Comparison of ENCODE assay signal across 2 cellular contexts in the genomic region with DNA sequence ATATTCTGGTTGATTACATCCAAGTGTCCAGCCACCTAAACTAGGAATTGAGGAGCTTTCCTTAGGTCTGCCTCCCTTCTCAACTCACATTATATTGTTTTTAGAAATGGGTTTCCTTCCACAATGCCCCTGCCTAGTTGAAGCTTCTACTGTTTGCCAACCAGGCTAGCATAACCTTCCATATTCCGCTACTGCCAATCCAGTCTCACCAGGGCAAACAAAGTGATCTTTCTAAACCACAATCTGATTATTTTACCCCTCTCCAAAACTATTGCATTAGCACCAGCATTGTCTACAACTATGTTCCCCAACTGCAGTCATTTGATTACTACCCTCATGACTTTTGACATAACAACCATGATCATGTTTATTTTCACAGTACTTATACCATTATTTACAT.
TF ChIP-seq lines count a peak whose summit lies in the region.

No MANE protein-coding gene starts in this region.

TF ChIP-seq in HepG2, 621 proteins besides CTCF, POLR2A, EP300 and RAD21 (continued from another document):
- TF ChIP-seq, protein P1, sequence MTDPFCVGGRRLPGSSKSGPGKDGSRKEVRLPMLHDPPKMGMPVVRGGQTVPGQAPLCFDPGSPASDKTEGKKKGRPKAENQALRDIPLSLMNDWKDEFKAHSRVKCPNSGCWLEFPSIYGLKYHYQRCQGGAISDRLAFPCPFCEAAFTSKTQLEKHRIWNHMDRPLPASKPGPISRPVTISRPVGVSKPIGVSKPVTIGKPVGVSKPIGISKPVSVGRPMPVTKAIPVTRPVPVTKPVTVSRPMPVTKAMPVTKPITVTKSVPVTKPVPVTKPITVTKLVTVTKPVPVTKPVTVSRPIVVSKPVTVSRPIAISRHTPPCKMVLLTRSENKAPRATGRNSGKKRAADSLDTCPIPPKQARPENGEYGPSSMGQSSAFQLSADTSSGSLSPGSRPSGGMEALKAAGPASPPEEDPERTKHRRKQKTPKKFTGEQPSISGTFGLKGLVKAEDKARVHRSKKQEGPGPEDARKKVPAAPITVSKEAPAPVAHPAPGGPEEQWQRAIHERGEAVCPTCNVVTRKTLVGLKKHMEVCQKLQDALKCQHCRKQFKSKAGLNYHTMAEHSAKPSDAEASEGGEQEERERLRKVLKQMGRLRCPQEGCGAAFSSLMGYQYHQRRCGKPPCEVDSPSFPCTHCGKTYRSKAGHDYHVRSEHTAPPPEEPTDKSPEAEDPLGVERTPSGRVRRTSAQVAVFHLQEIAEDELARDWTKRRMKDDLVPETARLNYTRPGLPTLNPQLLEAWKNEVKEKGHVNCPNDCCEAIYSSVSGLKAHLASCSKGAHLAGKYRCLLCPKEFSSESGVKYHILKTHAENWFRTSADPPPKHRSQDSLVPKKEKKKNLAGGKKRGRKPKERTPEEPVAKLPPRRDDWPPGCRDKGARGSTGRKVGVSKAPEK (CRISPR knock-in tag; IDR thresholded peaks at IDR 0.05; ENCODE audit: borderline replicate concordance): no peak
- TF ChIP-seq ZBTB20 (CRISPR knock-in tag; IDR thresholded peaks at IDR 0.05; ENCODE audit: borderline replicate concordance, low read depth) (no peak), KDM4B (CRISPR knock-in tag; IDR thresholded peaks at IDR 0.05) (no peak), ATM (IDR thresholded peaks at IDR 0.05; ENCODE audit: borderline replicate concordance) (no peak), ZMYM3 (CRISPR knock-in tag; IDR thresholded peaks at IDR 0.05) (no peak), NR2F2 (IDR thresholded peaks at IDR 0.05; ENCODE audit: borderline replicate concordance, low read depth) (no peak), ZNF30 (CRISPR knock-in tag; IDR thresholded peaks at IDR 0.05) (no peak), ZFYVE20 (CRISPR knock-in tag; IDR thresholded peaks at IDR 0.05; ENCODE audit: borderline replicate concordance, low read depth) (no peak), TRIM24 (CRISPR knock-in tag; IDR thresholded peaks at IDR 0.05) (no peak), ZNF891 (CRISPR knock-in tag; IDR thresholded peaks at IDR 0.05) (no peak), CBX1 (IDR thresholded peaks at IDR 0.05; ENCODE audit: low read depth) (no peak), ZNF850 (CRISPR knock-in tag; conservative IDR thresholded peaks at IDR 0.05) (no peak), ZSCAN9 (CRISPR knock-in tag; IDR thresholded peaks at IDR 0.05; ENCODE audit: borderline replicate concordance) (no peak), POLR2G (IDR thresholded peaks at IDR 0.05; ENCODE audit: low read depth, low read length) (no peak)
- TF ChIP-seq, protein P2, sequence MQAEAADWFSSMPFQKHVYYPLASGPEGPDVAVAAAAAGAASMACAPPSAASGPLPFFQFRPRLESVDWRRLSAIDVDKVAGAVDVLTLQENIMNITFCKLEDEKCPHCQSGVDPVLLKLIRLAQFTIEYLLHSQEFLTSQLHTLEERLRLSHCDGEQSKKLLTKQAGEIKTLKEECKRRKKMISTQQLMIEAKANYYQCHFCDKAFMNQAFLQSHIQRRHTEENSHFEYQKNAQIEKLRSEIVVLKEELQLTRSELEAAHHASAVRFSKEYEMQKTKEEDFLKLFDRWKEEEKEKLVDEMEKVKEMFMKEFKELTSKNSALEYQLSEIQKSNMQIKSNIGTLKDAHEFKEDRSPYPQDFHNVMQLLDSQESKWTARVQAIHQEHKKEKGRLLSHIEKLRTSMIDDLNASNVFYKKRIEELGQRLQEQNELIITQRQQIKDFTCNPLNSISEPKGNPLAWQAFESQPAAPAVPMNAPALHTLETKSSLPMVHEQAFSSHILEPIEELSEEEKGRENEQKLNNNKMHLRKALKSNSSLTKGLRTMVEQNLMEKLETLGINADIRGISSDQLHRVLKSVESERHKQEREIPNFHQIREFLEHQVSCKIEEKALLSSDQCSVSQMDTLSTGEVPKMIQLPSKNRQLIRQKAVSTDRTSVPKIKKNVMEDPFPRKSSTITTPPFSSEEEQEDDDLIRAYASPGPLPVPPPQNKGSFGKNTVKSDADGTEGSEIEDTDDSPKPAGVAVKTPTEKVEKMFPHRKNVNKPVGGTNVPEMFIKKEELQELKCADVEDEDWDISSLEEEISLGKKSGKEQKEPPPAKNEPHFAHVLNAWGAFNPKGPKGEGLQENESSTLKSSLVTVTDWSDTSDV (CRISPR knock-in tag; IDR thresholded peaks at IDR 0.05): no peak
- TF ChIP-seq, protein P3, sequence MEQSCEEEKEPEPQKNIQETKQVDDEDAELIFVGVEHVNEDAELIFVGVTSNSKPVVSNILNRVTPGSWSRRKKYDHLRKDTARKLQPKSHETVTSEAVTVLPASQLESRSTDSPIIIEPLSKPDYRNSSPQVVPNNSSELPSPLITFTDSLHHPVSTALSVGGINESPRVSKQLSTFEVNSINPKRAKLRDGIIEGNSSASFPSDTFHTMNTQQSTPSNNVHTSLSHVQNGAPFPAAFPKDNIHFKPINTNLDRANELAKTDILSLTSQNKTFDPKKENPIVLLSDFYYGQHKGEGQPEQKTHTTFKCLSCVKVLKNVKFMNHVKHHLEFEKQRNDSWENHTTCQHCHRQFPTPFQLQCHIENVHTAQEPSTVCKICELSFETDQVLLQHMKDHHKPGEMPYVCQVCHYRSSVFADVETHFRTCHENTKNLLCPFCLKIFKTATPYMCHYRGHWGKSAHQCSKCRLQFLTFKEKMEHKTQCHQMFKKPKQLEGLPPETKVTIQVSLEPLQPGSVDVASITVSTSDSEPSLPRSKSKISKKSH (CRISPR knock-in tag; IDR thresholded peaks at IDR 0.05; ENCODE audit: borderline replicate concordance): no peak
- TF ChIP-seq, protein P4, sequence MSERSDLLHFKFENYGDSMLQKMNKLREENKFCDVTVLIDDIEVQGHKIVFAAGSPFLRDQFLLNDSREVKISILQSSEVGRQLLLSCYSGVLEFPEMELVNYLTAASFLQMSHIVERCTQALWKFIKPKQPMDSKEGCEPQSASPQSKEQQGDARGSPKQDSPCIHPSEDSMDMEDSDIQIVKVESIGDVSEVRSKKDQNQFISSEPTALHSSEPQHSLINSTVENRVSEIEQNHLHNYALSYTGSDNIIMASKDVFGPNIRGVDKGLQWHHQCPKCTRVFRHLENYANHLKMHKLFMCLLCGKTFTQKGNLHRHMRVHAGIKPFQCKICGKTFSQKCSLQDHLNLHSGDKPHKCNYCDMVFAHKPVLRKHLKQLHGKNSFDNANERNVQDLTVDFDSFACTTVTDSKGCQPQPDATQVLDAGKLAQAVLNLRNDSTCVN (CRISPR knock-in tag; IDR thresholded peaks at IDR 0.05; ENCODE audit: borderline replicate concordance): no peak

TF ChIP-seq in A549, 52 proteins besides CTCF, POLR2A, EP300 and RAD21 (continued from another document):
- TF ChIP-seq, protein P5, sequence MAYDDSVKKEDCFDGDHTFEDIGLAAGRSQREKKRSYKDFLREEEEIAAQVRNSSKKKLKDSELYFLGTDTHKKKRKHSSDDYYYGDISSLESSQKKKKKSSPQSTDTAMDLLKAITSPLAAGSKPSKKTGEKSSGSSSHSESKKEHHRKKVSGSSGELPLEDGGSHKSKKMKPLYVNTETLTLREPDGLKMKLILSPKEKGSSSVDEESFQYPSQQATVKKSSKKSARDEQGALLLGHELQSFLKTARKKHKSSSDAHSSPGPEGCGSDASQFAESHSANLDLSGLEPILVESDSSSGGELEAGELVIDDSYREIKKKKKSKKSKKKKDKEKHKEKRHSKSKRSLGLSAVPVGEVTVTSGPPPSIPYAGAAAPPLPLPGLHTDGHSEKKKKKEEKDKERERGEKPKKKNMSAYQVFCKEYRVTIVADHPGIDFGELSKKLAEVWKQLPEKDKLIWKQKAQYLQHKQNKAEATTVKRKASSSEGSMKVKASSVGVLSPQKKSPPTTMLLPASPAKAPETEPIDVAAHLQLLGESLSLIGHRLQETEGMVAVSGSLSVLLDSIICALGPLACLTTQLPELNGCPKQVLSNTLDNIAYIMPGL (CRISPR knock-in tag; IDR thresholded peaks at IDR 0.05; ENCODE audit: borderline replicate concordance): no peak
- TF ChIP-seq HOXB13 (CRISPR knock-in tag; IDR thresholded peaks at IDR 0.05; ENCODE audit: low read depth) (no peak), CBX8 (IDR thresholded peaks at IDR 0.05) (no peak), CBX2 (IDR thresholded peaks at IDR 0.05; ENCODE audit: borderline replicate concordance, low read depth) (no peak), SREBF2 (IDR thresholded peaks at IDR 0.05) (no peak), ZFP36 (IDR thresholded peaks at IDR 0.05; ENCODE audit: borderline replicate concordance, partially characterized antibody) (no peak), HEYL (CRISPR knock-in tag; IDR thresholded peaks at IDR 0.05) (no peak), BHLHE40 (IDR thresholded peaks at IDR 0.05; ENCODE audit: low read depth, low read length) (no peak), EHMT2 (IDR thresholded peaks at IDR 0.05; ENCODE audit: low read depth) (no peak)
- TF ChIP-seq, protein P6, sequence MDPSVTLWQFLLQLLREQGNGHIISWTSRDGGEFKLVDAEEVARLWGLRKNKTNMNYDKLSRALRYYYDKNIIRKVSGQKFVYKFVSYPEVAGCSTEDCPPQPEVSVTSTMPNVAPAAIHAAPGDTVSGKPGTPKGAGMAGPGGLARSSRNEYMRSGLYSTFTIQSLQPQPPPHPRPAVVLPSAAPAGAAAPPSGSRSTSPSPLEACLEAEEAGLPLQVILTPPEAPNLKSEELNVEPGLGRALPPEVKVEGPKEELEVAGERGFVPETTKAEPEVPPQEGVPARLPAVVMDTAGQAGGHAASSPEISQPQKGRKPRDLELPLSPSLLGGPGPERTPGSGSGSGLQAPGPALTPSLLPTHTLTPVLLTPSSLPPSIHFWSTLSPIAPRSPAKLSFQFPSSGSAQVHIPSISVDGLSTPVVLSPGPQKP (IDR thresholded peaks at IDR 0.05; ENCODE audit: low read depth, low read length): no peak
- TF ChIP-seq, protein P7, sequence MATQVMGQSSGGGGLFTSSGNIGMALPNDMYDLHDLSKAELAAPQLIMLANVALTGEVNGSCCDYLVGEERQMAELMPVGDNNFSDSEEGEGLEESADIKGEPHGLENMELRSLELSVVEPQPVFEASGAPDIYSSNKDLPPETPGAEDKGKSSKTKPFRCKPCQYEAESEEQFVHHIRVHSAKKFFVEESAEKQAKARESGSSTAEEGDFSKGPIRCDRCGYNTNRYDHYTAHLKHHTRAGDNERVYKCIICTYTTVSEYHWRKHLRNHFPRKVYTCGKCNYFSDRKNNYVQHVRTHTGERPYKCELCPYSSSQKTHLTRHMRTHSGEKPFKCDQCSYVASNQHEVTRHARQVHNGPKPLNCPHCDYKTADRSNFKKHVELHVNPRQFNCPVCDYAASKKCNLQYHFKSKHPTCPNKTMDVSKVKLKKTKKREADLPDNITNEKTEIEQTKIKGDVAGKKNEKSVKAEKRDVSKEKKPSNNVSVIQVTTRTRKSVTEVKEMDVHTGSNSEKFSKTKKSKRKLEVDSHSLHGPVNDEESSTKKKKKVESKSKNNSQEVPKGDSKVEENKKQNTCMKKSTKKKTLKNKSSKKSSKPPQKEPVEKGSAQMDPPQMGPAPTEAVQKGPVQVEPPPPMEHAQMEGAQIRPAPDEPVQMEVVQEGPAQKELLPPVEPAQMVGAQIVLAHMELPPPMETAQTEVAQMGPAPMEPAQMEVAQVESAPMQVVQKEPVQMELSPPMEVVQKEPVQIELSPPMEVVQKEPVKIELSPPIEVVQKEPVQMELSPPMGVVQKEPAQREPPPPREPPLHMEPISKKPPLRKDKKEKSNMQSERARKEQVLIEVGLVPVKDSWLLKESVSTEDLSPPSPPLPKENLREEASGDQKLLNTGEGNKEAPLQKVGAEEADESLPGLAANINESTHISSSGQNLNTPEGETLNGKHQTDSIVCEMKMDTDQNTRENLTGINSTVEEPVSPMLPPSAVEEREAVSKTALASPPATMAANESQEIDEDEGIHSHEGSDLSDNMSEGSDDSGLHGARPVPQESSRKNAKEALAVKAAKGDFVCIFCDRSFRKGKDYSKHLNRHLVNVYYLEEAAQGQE (IDR thresholded peaks at IDR 0.05): no peak
- TF ChIP-seq, protein P8, sequence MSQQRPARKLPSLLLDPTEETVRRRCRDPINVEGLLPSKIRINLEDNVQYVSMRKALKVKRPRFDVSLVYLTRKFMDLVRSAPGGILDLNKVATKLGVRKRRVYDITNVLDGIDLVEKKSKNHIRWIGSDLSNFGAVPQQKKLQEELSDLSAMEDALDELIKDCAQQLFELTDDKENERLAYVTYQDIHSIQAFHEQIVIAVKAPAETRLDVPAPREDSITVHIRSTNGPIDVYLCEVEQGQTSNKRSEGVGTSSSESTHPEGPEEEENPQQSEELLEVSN (IDR thresholded peaks at IDR 0.05; ENCODE audit: borderline replicate concordance, low read depth): no peak
